Comparison of ENCODE assay signal across 8 cellular contexts in genomic region chr7:26200444-26201260, GRCh38.
A peak's percentile ranks its signal among the peaks of the same experiment; 100 is the strongest.
DNase-seq lines count a peak whose midpoint lies in the region; ATAC-seq and TF ChIP-seq lines count a peak whose summit lies in the region.

TSS of gene HNRNPA2B1 (minus strand) at chr7:26200746. CDS start at chr7:26200577, 169 bp downstream.

- H3K27me3 Mint-ChIP-seq in activated naive CD4-positive, alpha-beta T cell treated with anti-CD3 and anti-CD28 coated beads, Interleukin-2, amount 50 U/mL, for 24 hours = no peaks in the 10 kb centered on the region

- no peak for TF ChIP-seq CTCF in GM06990 (IDR thresholded peaks at IDR 0.05; ENCODE audit: insufficient read depth, low read length, poor library complexity, severe bottlenecking)

- peak within 1 kb of the TSS; percentile 100 for H3K27ac Mint-ChIP-seq in activated naive CD4-positive, alpha-beta T cell treated with anti-CD3 and anti-CD28 coated beads, Interleukin-2, amount 50 U/mL, for 24 hours

- ATAC-seq in HG02588 (IDR thresholded peaks at IDR 0.05; ENCODE audit: unreplicated experiment) (peak; percentile 61), SK-N-SH treated with all-trans-retinoic acid at 6 μM for 48 hours (peak; percentile 82)

- peaks cover 48% of the 10 kb centered on the region for H3K4me1 Mint-ChIP-seq in activated naive CD4-positive, alpha-beta T cell treated with anti-CD3 and anti-CD28 coated beads, Interleukin-2, amount 50 U/mL, for 24 hours

- H3K36me3 Mint-ChIP-seq in activated naive CD4-positive, alpha-beta T cell treated with anti-CD3 and anti-CD28 coated beads, Interleukin-2, amount 50 U/mL, for 24 hours = peaks cover 48% of the 10 kb centered on the region

- H3K36me3 ChIP-seq in GM06990 (ENCODE audit: control insufficient read depth, insufficient read depth, low read length) = peaks cover 2% of the 10 kb centered on the region

- H3K27me3 ChIP-seq in GM06990 (replicated peaks; ENCODE audit: control insufficient read depth, insufficient read depth, low read length) = no peaks in the 10 kb centered on the region

- peak within 1 kb of the TSS; percentile 95 for H3K4me3 ChIP-seq in GM06990 (replicated peaks; ENCODE audit: low read depth, low read length)

- peak; percentile 95 for DNase-seq in GM06990 (ENCODE audit: extremely low read depth, insufficient read length)
- peak; percentile 100 for DNase-seq in NCI-H1092 (lab: John Stamatoyannopoulos, UW)
- peak; percentile 86 for DNase-seq in germinal center (ENCODE audit: low spot score)
- DNase-seq in non-pigmented ciliary epithelial cell (ENCODE audit: low read depth) = peak; percentile 84
- DNase-seq in superior temporal gyrus (ENCODE audit: extremely low spot score) = peak; percentile 99

- no peaks in the 10 kb centered on the region for H3K9me3 Mint-ChIP-seq in activated naive CD4-positive, alpha-beta T cell treated with anti-CD3 and anti-CD28 coated beads, Interleukin-2, amount 50 U/mL, for 24 hours

- H3K4me3 Mint-ChIP-seq in activated naive CD4-positive, alpha-beta T cell treated with anti-CD3 and anti-CD28 coated beads, Interleukin-2, amount 50 U/mL, for 24 hours = peak within 1 kb of the TSS; percentile 100

TF ChIP-seq in SK-N-SH treated with all-trans-retinoic acid at 6 μM for 48 hours, 23 proteins besides CTCF, POLR2A, EP300 and RAD21:
- 0 out of 2 replicates have a peak, but pooled peaks have one; percentile 11 for TF ChIP-seq TSHZ2 (CRISPR knock-in tag; IDR thresholded peaks at IDR 0.05)
- no peak for TF ChIP-seq ZNF565 (CRISPR knock-in tag; conservative IDR thresholded peaks at IDR 0.05; ENCODE audit: low read depth)
- no peak for TF ChIP-seq OSR1 (CRISPR knock-in tag; IDR thresholded peaks at IDR 0.05)
- no peak for TF ChIP-seq BACH2 (CRISPR knock-in tag; IDR thresholded peaks at IDR 0.05; ENCODE audit: borderline replicate concordance)
- TF ChIP-seq PATZ1 (CRISPR knock-in tag; IDR thresholded peaks at IDR 0.05; ENCODE audit: borderline replicate concordance) = peak; percentile 94
- TF ChIP-seq ISL1 (CRISPR knock-in tag; IDR thresholded peaks at IDR 0.05) = no peak
- no peak for TF ChIP-seq CREB5 (CRISPR knock-in tag; IDR thresholded peaks at IDR 0.05; ENCODE audit: low read depth)
- no peak for TF ChIP-seq ZNF8 (CRISPR knock-in tag; IDR thresholded peaks at IDR 0.05)
- no peak for TF ChIP-seq PPARA (CRISPR knock-in tag; IDR thresholded peaks at IDR 0.05; ENCODE audit: borderline replicate concordance)
- TF ChIP-seq CSDC2 (CRISPR knock-in tag; IDR thresholded peaks at IDR 0.05) = no peak
- peak; percentile 88; the same call in 1 of the 2 replicates for TF ChIP-seq GLIS3 (CRISPR knock-in tag; IDR thresholded peaks at IDR 0.05)
- TF ChIP-seq TOX (CRISPR knock-in tag; IDR thresholded peaks at IDR 0.05; ENCODE audit: borderline replicate concordance) = no peak
- no peak for TF ChIP-seq TCF4 (CRISPR knock-in tag; IDR thresholded peaks at IDR 0.05; ENCODE audit: borderline replicate concordance)
- TF ChIP-seq CSRNP3 (CRISPR knock-in tag; IDR thresholded peaks at IDR 0.05) = no peak; the same call in 1 of the 2 replicates
- TF ChIP-seq ARNTL (CRISPR knock-in tag; IDR thresholded peaks at IDR 0.05; ENCODE audit: borderline replicate concordance, low read depth) = no peak
- TF ChIP-seq POU6F1 (CRISPR knock-in tag; IDR thresholded peaks at IDR 0.05; ENCODE audit: borderline replicate concordance, low read depth) = no peak
- TF ChIP-seq ZFP30 (CRISPR knock-in tag; IDR thresholded peaks at IDR 0.05) = no peak
- no peak for TF ChIP-seq RARB (CRISPR knock-in tag; IDR thresholded peaks at IDR 0.05)
- TF ChIP-seq ZFP3 (CRISPR knock-in tag; IDR thresholded peaks at IDR 0.05) = no peak
- TF ChIP-seq ZNF70 (CRISPR knock-in tag; IDR thresholded peaks at IDR 0.05) = 0 out of 2 replicates have a peak, but pooled peaks have one; percentile 9
- TF ChIP-seq SNAI2 (CRISPR knock-in tag; IDR thresholded peaks at IDR 0.05) = no peak; the same call in 1 of the 2 replicates
- TF ChIP-seq ESRRG (CRISPR knock-in tag; IDR thresholded peaks at IDR 0.05) = no peak
- TF ChIP-seq ZC3H10 (CRISPR knock-in tag; IDR thresholded peaks at IDR 0.05) = peak; percentile 65; the same call in 1 of the 2 replicates

Comparison
In these comparisons a context has a peak if more than half of its experiments do, and no peak if none do; other contexts are left out.
1. Peak in every context shown above with its lines: DNase-seq, ATAC-seq and H3K4me3 ChIP-seq.